ENCODE assay signal across 8 cellular contexts in the genomic region with DNA sequence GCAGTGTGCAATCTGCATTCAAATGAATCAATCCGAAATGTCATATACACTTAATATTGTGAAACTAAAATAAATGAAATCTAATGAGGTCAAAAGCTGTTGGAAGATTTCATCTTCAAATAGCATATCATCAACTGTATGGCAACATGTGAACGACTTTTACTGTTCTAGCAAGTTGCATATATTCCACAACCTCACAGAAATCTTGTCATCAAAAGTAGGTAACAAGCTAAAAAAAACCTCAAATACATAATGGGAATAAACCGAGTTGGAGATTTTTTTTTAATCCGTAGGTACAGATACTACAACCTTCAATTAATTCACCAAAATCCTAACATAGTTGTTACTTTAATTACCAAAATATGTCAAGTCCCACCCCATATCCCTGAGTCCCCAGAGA. TPM values are rescaled to one million over a fixed set of nuclear protein-coding genes. Genes with fewer than 3 reads are reported as not detected.
A peak's percentile ranks its signal among the peaks of the same experiment; 100 is the strongest.
DNase-seq lines count a peak whose midpoint lies in the region; ATAC-seq and TF ChIP-seq lines count a peak whose summit lies in the region.

No MANE protein-coding gene starts in this region.

- DNase-seq in ELR (ENCODE audit: low read depth) (peak; percentile 27), OCI-LY7 (ENCODE audit: low spot score) (peak; percentile 14), endothelial cell (ENCODE audit: low spot score) (no peak), SW 1271 (lab: John Stamatoyannopoulos, UW) (no peak)
- DNase-seq in stimulated activated CD4-positive, alpha-beta T cell treated with anti-CD3 and anti-CD28 coated beads, Interleukin-4, amount 100 ng/mL, for 1 hour: no peak

- peaks cover 27% of the 10 kb centered on the region for H3K4me1 Mint-ChIP-seq in endothelial cell (ENCODE audit: unreplicated experiment)

- H3K36me3 ChIP-seq in OCI-LY7 (ENCODE audit: insufficient read depth, low read length): peaks cover 22% of the 10 kb centered on the region
- H3K36me3 ChIP-seq in parathyroid adenoma (ENCODE audit: control insufficient read depth, insufficient read depth, low read length): no peaks in the 10 kb centered on the region

- no peaks in the 10 kb centered on the region for H3K9me3 Mint-ChIP-seq in endothelial cell (ENCODE audit: unreplicated experiment)

- CTCF ChIA-PET in OCI-LY7 (lab: Charles Lee; ENCODE audit: unreplicated experiment): no interaction called here

- POLR2A ChIA-PET in OCI-LY7 (lab: Charles Lee): interaction anchor here (0.7 to 1.1 kb wide), 4 partner anchors 25 to 164 kb away, joined by 3 to 4 read pairs (median 3); a partner anchor contains a TSS

- H3K79me2 ChIP-seq in OCI-LY7 (ENCODE audit: insufficient read depth, low read depth, low read length) (peaks cover 55% of the 10 kb centered on the region), parathyroid adenoma (no peaks in the 10 kb centered on the region)

- H3K27me3 ChIP-seq in parathyroid adenoma (ENCODE audit: control insufficient read depth, insufficient read depth, low read length): no peaks in the 10 kb centered on the region

- peak overlapping the region; percentile 99 for H3K4me3 Mint-ChIP-seq in endothelial cell (ENCODE audit: unreplicated experiment)

- no peaks in the 10 kb centered on the region for H3K9me2 ChIP-seq in OCI-LY7 (ENCODE audit: insufficient read depth, low read length)

- H3K9ac ChIP-seq in parathyroid adenoma: no peak overlapping the region

- no peak for ATAC-seq in HG02610 (IDR thresholded peaks at IDR 0.05; ENCODE audit: unreplicated experiment)
- ATAC-seq in GM18868 (IDR thresholded peaks at IDR 0.05; ENCODE audit: unreplicated experiment): no peak

- H3K27ac Mint-ChIP-seq in endothelial cell (ENCODE audit: unreplicated experiment): peak overlapping the region; percentile 97

- H3K4me1 ChIP-seq in OCI-LY7 (ENCODE audit: insufficient read depth, low read length, poor library complexity, severe bottlenecking) (peaks cover 23% of the 10 kb centered on the region), parathyroid adenoma (no peaks in the 10 kb centered on the region)

- H3K27ac ChIP-seq in OCI-LY7 (ENCODE audit: low read depth, low read length, poor library complexity, severe bottlenecking): peak overlapping the region; percentile 91
- peak overlapping the region; percentile 90 for H3K27ac ChIP-seq in parathyroid adenoma

- intact Hi-C loops in OCI-LY7 (cut with micrococcal nuclease; ENCODE audit: unreplicated experiment): loop anchor here (2.0 to 5.0 kb wide), 4 partner anchors 385 to 850 kb away; a partner anchor contains a TSS

- BruUV-seq in OCI-LY7 (replicated peaks; lab: Mats Ljungman, UMichigan): no TSS peak

- peak overlapping the region; percentile 75; the same call in 1 of the 2 replicates for H2AFZ ChIP-seq in OCI-LY7 (ENCODE audit: low read length)
- peak overlapping the region; percentile 92 for H2AFZ ChIP-seq in parathyroid adenoma

- H3K9me3 ChIP-seq in OCI-LY7 (ENCODE audit: low read length): no peaks in the 10 kb centered on the region
- H3K9me3 ChIP-seq in parathyroid adenoma (ENCODE audit: control insufficient read depth, low read length): no peaks in the 10 kb centered on the region

- peak overlapping the region; percentile 89 for H3K4me2 ChIP-seq in OCI-LY7 (ENCODE audit: low read length)
- peak overlapping the region; percentile 83 for H3K4me2 ChIP-seq in parathyroid adenoma (ENCODE audit: low read length)

- peaks cover 11% of the 10 kb centered on the region; the same call in 1 of the 2 replicates for H4K20me1 ChIP-seq in OCI-LY7 (ENCODE audit: insufficient read depth, low read length)

- TF ChIP-seq CTCF in OCI-LY7 (conservative IDR thresholded peaks at IDR 0.05; ENCODE audit: low read length): no peak
- TF ChIP-seq CTCF in endothelial cell (IDR thresholded peaks at IDR 0.05; ENCODE audit: unreplicated experiment): no peak
- no peak for TF ChIP-seq CTCF in parathyroid adenoma (IDR thresholded peaks at IDR 0.05)

- peak overlapping the region; percentile 86 for H3K4me3 ChIP-seq in OCI-LY7 (ENCODE audit: low read depth, low read length, poor library complexity, severe bottlenecking)
- H3K4me3 ChIP-seq in parathyroid adenoma (ENCODE audit: low read depth, low read length): peak overlapping the region; percentile 58

- peaks cover 12% of the 10 kb centered on the region for H3K27me3 Mint-ChIP-seq in endothelial cell (ENCODE audit: unreplicated experiment)

- H3K36me3 Mint-ChIP-seq in endothelial cell (ENCODE audit: low read depth, unreplicated experiment): peaks cover 5% of the 10 kb centered on the region

RNA-seq across cellular contexts. Expression of a gene that starts 1.1 kb away (rescaled TPM):
- total RNA-seq in OCI-LY7 (2014; rRNA removed; shearing (Covaris generic)): 33.2 and 38.1 TPM in 2 replicates
- total RNA-seq in OCI-LY7 (2022) (98.2 and 129 TPM in 2 replicates), endothelial cell (ENCODE audit: unreplicated experiment) (94.0 TPM)

RNA-seq across cellular contexts. Expression of a gene that starts 47.6 kb away (rescaled TPM):
- 10.0 and 12.7 TPM in 2 replicates for total RNA-seq in OCI-LY7 (2014; rRNA removed; shearing (Covaris generic))
- 16.6 and 17.1 TPM in 2 replicates for total RNA-seq in OCI-LY7 (2022)
- 7.9 TPM for total RNA-seq in endothelial cell (ENCODE audit: unreplicated experiment)

Comparison
In these comparisons a context has a peak if more than half of its experiments do, and no peak if none do; other contexts are left out.
1. DNase-seq: peak in ELR (single experiment) and OCI-LY7 (single experiment); none in endothelial cell (single experiment), stimulated activated CD4-positive, alpha-beta T cell treated with anti-CD3 and anti-CD28 coated beads, Interleukin-4, amount 100 ng/mL, for 1 hour (single experiment) and SW 1271 (0 of 2).